ENCODE assay signal across 10 cellular contexts in the genomic region with DNA sequence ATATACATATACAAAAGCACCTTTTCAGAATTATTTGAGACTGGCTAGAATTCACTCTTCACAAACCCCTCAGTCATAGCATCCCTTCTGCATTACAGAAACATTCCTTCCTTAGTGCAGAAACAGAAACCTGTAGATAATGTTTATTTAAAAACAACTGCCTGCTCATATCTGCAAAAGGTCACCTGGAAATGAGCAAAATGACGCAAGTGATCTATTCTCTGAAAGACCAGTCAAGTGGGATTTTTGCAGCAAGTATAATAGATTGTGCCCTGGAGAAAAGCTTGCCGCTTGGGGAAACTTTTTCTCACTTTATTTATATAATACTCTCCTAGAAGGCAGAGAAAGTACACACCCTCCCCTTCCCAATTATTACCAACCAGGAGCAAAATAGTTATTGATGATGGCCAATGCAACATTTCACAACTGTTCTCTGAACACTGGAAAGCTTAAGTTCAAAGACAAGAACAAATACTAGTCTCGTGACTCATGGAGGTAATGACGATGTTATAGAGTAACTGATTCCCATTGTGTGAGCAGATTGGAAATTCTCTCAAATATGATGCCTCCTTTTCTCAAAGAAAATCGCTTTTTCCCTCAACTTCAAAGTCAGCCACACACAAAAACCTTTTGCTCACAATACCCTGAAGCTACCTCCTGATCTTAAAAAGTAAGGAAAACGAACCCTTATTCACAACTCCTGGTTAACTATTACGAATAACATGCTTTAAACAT. TPM values are rescaled to one million over a fixed set of nuclear protein-coding genes. Genes with fewer than 3 reads are reported as not detected.
A peak's percentile ranks its signal among the peaks of the same experiment; 100 is the strongest.
DNase-seq lines count a peak whose midpoint lies in the region; ATAC-seq and TF ChIP-seq lines count a peak whose summit lies in the region.
"Had no signal": no experiment of that assay in that cellular context is flagged by ENCODE, and none has a peak within 500 bp of the region (broad histone marks: within the 10 kb centered on the region; RNA-seq: fewer than 3 reads in every experiment).

No MANE protein-coding gene starts in this region.

- DNase-seq in H4 (ENCODE audit: low spot score), result peak; percentile 18
- DNase-seq in SJSA1 (ENCODE audit: low read depth in 1 of 2, low spot score in 2 of 2), result peak in 1 of 2 experiments; percentile 68
- DNase-seq in fibroblast of mammary gland (ENCODE audit: low read depth), result peak; percentile 89
- DNase-seq in progenitor cell of endocrine pancreas (ENCODE audit: low spot score, unreplicated experiment), result no peak
- no peak for DNase-seq in stimulated activated CD4-positive, alpha-beta T cell treated with anti-CD3 and anti-CD28 coated beads, Interleukin-4, amount 100 ng/mL, for 4 hours
- DNase-seq in RWPE1 (ENCODE audit: low spot score), result no peak
- DNase-seq: cerebellar nuclear complex had no signal

- H3K27me3 ChIP-seq in SJSA1 (replicated peaks), result no peaks in the 10 kb centered on the region

- H3K27ac ChIP-seq in SJSA1 (peak overlapping the region; percentile 95), RWPE1 (no peak overlapping the region)

- H3K27ac Mint-ChIP-seq in progenitor cell of endocrine pancreas, result peak overlapping the region; percentile 81

- TF ChIP-seq CTCF in fibroblast of mammary gland (conservative IDR thresholded peaks at IDR 0.05; ENCODE audit: control insufficient read depth, insufficient read depth, low read depth, low read length), result no peak
- TF ChIP-seq CTCF in progenitor cell of endocrine pancreas (IDR thresholded peaks at IDR 0.05; ENCODE audit: unreplicated experiment), result no peak
- TF ChIP-seq CTCF in RWPE1 (conservative IDR thresholded peaks at IDR 0.05; ENCODE audit: low read depth), result no peak

- H3K4me1 ChIP-seq in SJSA1 (replicated peaks), result peaks cover 39% of the 10 kb centered on the region

- ATAC-seq in GM18511 (IDR thresholded peaks at IDR 0.05; ENCODE audit: unreplicated experiment) (no peak), GM19463 (IDR thresholded peaks at IDR 0.05; ENCODE audit: unreplicated experiment) (no peak)

- no peak overlapping the region for H3K4me3 Mint-ChIP-seq in progenitor cell of endocrine pancreas (ENCODE audit: low read depth)

- peaks cover 15% of the 10 kb centered on the region for H3K4me1 Mint-ChIP-seq in progenitor cell of endocrine pancreas (ENCODE audit: low read depth)

- H3K9me3 ChIP-seq in SJSA1 (replicated peaks), result no peaks in the 10 kb centered on the region

- POLR2A ChIA-PET in RWPE1 (lab: Yijun Ruan, JAX; ENCODE audit: low non-redundant PET), result no interaction called here

- CTCF ChIA-PET in RWPE1 (lab: Yijun Ruan, JAX), result no interaction called here

- H3K4me3 ChIP-seq in SJSA1 (peak overlapping the region; percentile 13), fibroblast of mammary gland (ENCODE audit: control insufficient read depth, low read depth, low read length) (peak overlapping the region; percentile 22)
- H3K4me3 ChIP-seq: lung had no signal

- no peaks in the 10 kb centered on the region for H3K27me3 Mint-ChIP-seq in progenitor cell of endocrine pancreas

- peaks cover 2% of the 10 kb centered on the region for H3K36me3 Mint-ChIP-seq in progenitor cell of endocrine pancreas (ENCODE audit: insufficient read depth)

- H3K9me3 Mint-ChIP-seq in progenitor cell of endocrine pancreas (ENCODE audit: low read depth), result peaks cover 18% of the 10 kb centered on the region

- no peaks in the 10 kb centered on the region for H3K36me3 ChIP-seq in SJSA1

RNA-seq across cellular contexts. Expression of a gene that starts 41.2 kb away (rescaled TPM):
- total RNA-seq in H4 (2014; rRNA removed; shearing (Covaris generic)), result 9.1 and 14.3 TPM in 2 replicates
- 9.4 and 14.8 TPM in 2 replicates for total RNA-seq in SJSA1 (2014; rRNA removed; shearing (Covaris generic))
- total RNA-seq in progenitor cell of endocrine pancreas, result 29.7 and 32.5 TPM in 2 replicates

Comparison
In these comparisons a context has a peak if more than half of its experiments do, and no peak if none do; other contexts are left out.
1. DNase-seq: peak in H4 (single experiment) and fibroblast of mammary gland (single experiment); none in progenitor cell of endocrine pancreas (single experiment), stimulated activated CD4-positive, alpha-beta T cell treated with anti-CD3 and anti-CD28 coated beads, Interleukin-4, amount 100 ng/mL, for 4 hours (0 of 2) and RWPE1 (single experiment).